ENCODE assay signal across 26 cellular contexts in the genomic region with DNA sequence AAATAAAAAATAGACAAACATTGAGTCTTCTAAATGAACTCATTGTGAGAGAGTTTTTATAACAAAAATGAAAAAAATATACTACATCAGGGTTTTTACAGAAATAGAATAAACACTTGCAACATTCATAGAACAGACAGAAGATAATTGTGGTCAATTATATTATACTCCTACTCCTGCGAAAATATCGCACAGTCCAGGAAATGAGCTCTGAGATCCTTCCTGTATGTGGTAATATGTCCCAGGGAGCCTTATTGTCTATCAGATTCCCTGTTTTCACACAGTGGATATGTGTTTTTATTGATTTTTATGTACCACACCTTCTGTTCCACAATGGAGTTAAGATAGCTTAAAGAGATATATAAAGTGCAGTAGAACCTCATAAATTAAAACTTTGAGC. TPM values are rescaled to one million over a fixed set of nuclear protein-coding genes. Genes with fewer than 3 reads are reported as not detected.
DNase-seq lines count a peak whose midpoint lies in the region; ATAC-seq and TF ChIP-seq lines count a peak whose summit lies in the region.
"Had no signal": no experiment of that assay in that cellular context is flagged by ENCODE, and none has a peak within 500 bp of the region (broad histone marks: within the 10 kb centered on the region; RNA-seq: fewer than 3 reads in every experiment).

No MANE protein-coding gene starts in this region.

- H3K9me3 Mint-ChIP-seq in endothelial cell (ENCODE audit: unreplicated experiment), result no peaks in the 10 kb centered on the region
- H3K9me3 Mint-ChIP-seq: H9, IgD-negative memory B cell, T-cell had no signal

- TF ChIP-seq CTCF in endothelial cell (IDR thresholded peaks at IDR 0.05; ENCODE audit: unreplicated experiment), result no peak

- H3K27ac Mint-ChIP-seq in endothelial cell (ENCODE audit: unreplicated experiment), result peak overlapping the region; percentile 50
- H3K27ac Mint-ChIP-seq: GM23338, H9, IgD-negative memory B cell, T-cell had no signal

- H3K4me3 Mint-ChIP-seq in endothelial cell (ENCODE audit: unreplicated experiment), result no peak overlapping the region
- H3K4me3 Mint-ChIP-seq: GM23338, H9, T-cell had no signal

- H3K27me3 Mint-ChIP-seq in endothelial cell (ENCODE audit: unreplicated experiment), result peaks cover 2% of the 10 kb centered on the region

- in situ Hi-C loops in KBM-7 (cut with MboI; ENCODE audit: low pct_unique_long_range_greater_than_20kb, low sequenced_read_pairs) (no loop called here), SK-MEL-5 (cut with HindIII; ENCODE audit: low pct_unique_long_range_greater_than_20kb, low sequenced_read_pairs) (no loop called here)

- DNase-seq in KBM-7 (peak; percentile 9), SK-MEL-5 (ENCODE audit: low read depth, low spot score) (peak; percentile 63), endothelial cell (ENCODE audit: low spot score) (no peak)
- DNase-seq: ACHN; BE2C; DMS153; DND-41; H9; Karpas-422; NCI-H1105; NCI-H146; NCI-H1930; NCI-H2107; NCI-H748 treated with DMSO at 0.1 percent for 48 hours; NK-92 treated with Interleukin-12 subunit alpha and Interleukin-12 subunit beta, amount 100 ng/mL, for 24 hours; PC-9; SJCRH30; T-cell had no signal

- no peak for ATAC-seq in HG02885 (IDR thresholded peaks at IDR 0.05; ENCODE audit: poor library complexity, unreplicated experiment)
- no peak for ATAC-seq in HG03354 (IDR thresholded peaks at IDR 0.05; ENCODE audit: poor library complexity, severe bottlenecking, unreplicated experiment)
- ATAC-seq in GM18867 (IDR thresholded peaks at IDR 0.05; ENCODE audit: unreplicated experiment), result no peak
- no peak for ATAC-seq in GM21737 (IDR thresholded peaks at IDR 0.05; ENCODE audit: unreplicated experiment)
- ATAC-seq: GM23338, Right ventricle myocardium inferior, T-cell had no signal

- peaks cover 8% of the 10 kb centered on the region for H3K4me1 Mint-ChIP-seq in endothelial cell (ENCODE audit: unreplicated experiment)
- H3K4me1 Mint-ChIP-seq: GM23338, IgD-negative memory B cell, T-cell had no signal

- no peaks in the 10 kb centered on the region for H3K36me3 Mint-ChIP-seq in endothelial cell (ENCODE audit: low read depth, unreplicated experiment)
- H3K36me3 Mint-ChIP-seq: IgD-negative memory B cell, T-cell had no signal

RNA-seq across cellular contexts. Expression of a gene that starts 27.5 kb away (rescaled TPM):
- 5.1 and 6.6 TPM in 2 replicates for total RNA-seq in SK-MEL-5 (2014; rRNA removed; shearing (Covaris generic))
- 2.7 and 4.5 TPM in 2 replicates for polyA plus RNA-seq in SK-MEL-5 (2015; cell fraction: cytosol; rRNA removed)
- polyA plus RNA-seq in SK-MEL-5 (2015; cell fraction: nucleus; rRNA removed), result 0.38 and 0.80 TPM in 2 replicates
- 2.3 TPM for total RNA-seq in endothelial cell (ENCODE audit: unreplicated experiment)
- total RNA-seq: RPMI7951 had no signal
- polyA plus RNA-seq: IgD-negative memory B cell had no signal
